26 cellular contexts compared by ENCODE assay signal in genomic region chr1:219489636-219490035, GRCh38.
"Had no signal": no experiment of that assay in that cellular context is flagged by ENCODE, and none has a peak within 500 bp of the region (broad histone marks: within the 10 kb centered on the region; RNA-seq: fewer than 3 reads in every experiment).

No MANE protein-coding gene starts in this region.

- H3K27ac Mint-ChIP-seq: activated naive CD8-positive, alpha-beta T cell treated with anti-CD3 and anti-CD28 coated beads for 36 hours; activated T-cell treated with anti-CD3 and anti-CD28 coated beads, Interleukin-2, amount 50 U/mL, for 72 hours; mesothelial cell of epicardium; naive thymus-derived CD4-positive, alpha-beta T cell; stimulated activated memory B cell treated with anti-CD40 and anti-IgM and Interleukin-4, amounts not matched to agents 10 μg/mL and 1 μg/mL and 100 μg/mL, for 72 hours; stimulated activated naive CD8-positive, alpha-beta T cell treated with anti-CD3 and anti-CD28 coated beads, Interleukin-15, amount 100 ng/mL, for 72 hours; type B pancreatic cell had no signal

- H3K36me3 Mint-ChIP-seq: activated naive CD8-positive, alpha-beta T cell treated with anti-CD3 and anti-CD28 coated beads for 36 hours; mesothelial cell of epicardium; naive thymus-derived CD4-positive, alpha-beta T cell; stimulated activated memory B cell treated with anti-CD40 and anti-IgM and Interleukin-4, amounts not matched to agents 10 μg/mL and 1 μg/mL and 100 μg/mL, for 72 hours; type B pancreatic cell had no signal

- H3K4me1 Mint-ChIP-seq: activated naive CD8-positive, alpha-beta T cell treated with anti-CD3 and anti-CD28 coated beads for 36 hours; central memory CD8-positive, alpha-beta T cell; mesothelial cell of epicardium; naive thymus-derived CD4-positive, alpha-beta T cell; stimulated activated memory B cell treated with anti-CD40 and anti-IgM and Interleukin-4, amounts not matched to agents 10 μg/mL and 1 μg/mL and 100 μg/mL, for 72 hours; stimulated activated naive CD8-positive, alpha-beta T cell treated with anti-CD3 and anti-CD28 coated beads, Interleukin-15, amount 100 ng/mL, for 72 hours had no signal

- H3K9me3 Mint-ChIP-seq: activated naive CD8-positive, alpha-beta T cell treated with anti-CD3 and anti-CD28 coated beads for 36 hours; mesothelial cell of epicardium; neural crest cell; stimulated activated memory B cell treated with anti-CD40 and anti-IgM and Interleukin-4, amounts not matched to agents 10 μg/mL and 1 μg/mL and 100 μg/mL, for 72 hours; stimulated activated naive CD8-positive, alpha-beta T cell treated with anti-CD3 and anti-CD28 coated beads, Interleukin-15, amount 100 ng/mL, for 72 hours; type B pancreatic cell had no signal

- H3K27me3 Mint-ChIP-seq: activated naive CD8-positive, alpha-beta T cell treated with anti-CD3 and anti-CD28 coated beads for 36 hours; central memory CD8-positive, alpha-beta T cell; stimulated activated memory B cell treated with anti-CD40 and anti-IgM and Interleukin-4, amounts not matched to agents 10 μg/mL and 1 μg/mL and 100 μg/mL, for 72 hours; stimulated activated naive CD8-positive, alpha-beta T cell treated with anti-CD3 and anti-CD28 coated beads, Interleukin-15, amount 100 ng/mL, for 72 hours; type B pancreatic cell had no signal

- H3K36me3 ChIP-seq: breast epithelium, esophagus muscularis mucosa, heart right ventricle, uterus had no signal

- H3K4me3 ChIP-seq: breast epithelium, esophagus muscularis mucosa, heart right ventricle, skin epidermis, uterus had no signal

- H3K27ac ChIP-seq: breast epithelium, esophagus muscularis mucosa, foreskin keratinocyte, uterus, VCaP had no signal

- H3K4me1 ChIP-seq: breast epithelium, esophagus muscularis mucosa, foreskin keratinocyte, heart right ventricle, uterus had no signal

- H3K27me3 ChIP-seq: breast epithelium, esophagus muscularis mucosa, foreskin keratinocyte, heart right ventricle, uterus had no signal

- H3K9me3 ChIP-seq: breast epithelium, esophagus muscularis mucosa, heart right ventricle, uterus had no signal

- H3K4me3 Mint-ChIP-seq: activated naive CD8-positive, alpha-beta T cell treated with anti-CD3 and anti-CD28 coated beads for 36 hours; activated T-cell treated with anti-CD3 and anti-CD28 coated beads, Interleukin-2, amount 50 U/mL, for 72 hours; central memory CD8-positive, alpha-beta T cell; mesothelial cell of epicardium; naive thymus-derived CD4-positive, alpha-beta T cell; neural crest cell; stimulated activated memory B cell treated with anti-CD40 and anti-IgM and Interleukin-4, amounts not matched to agents 10 μg/mL and 1 μg/mL and 100 μg/mL, for 72 hours; stimulated activated naive CD8-positive, alpha-beta T cell treated with anti-CD3 and anti-CD28 coated beads, Interleukin-15, amount 100 ng/mL, for 72 hours; type B pancreatic cell had no signal

- DNase-seq: activated CD4-positive, alpha-beta T cell treated with anti-CD3 and anti-CD28 coated beads for 4 hours; activated CD4-positive, alpha-beta T cell treated with anti-CD3 and anti-CD28 coated beads, Interleukin-2, amount 50 U/mL, for 4 hours; activated naive CD4-positive, alpha-beta T cell treated with Interleukin-2 at 50 U/mL for 16 hours; activated naive CD8-positive, alpha-beta T cell treated with anti-CD3 and anti-CD28 coated beads for 36 hours; activated T-cell treated with anti-CD3 and anti-CD28 coated beads for 4 hours; activated T-cell treated with anti-CD3 and anti-CD28 coated beads, Interleukin-2, amount 50 U/mL, for 72 hours; amniotic stem cell; dermis blood vessel endothelial cell; effector CD4-positive, alpha-beta T cell; foreskin keratinocyte; heart right ventricle; naive thymus-derived CD4-positive, alpha-beta T cell; stimulated activated CD4-positive, alpha-beta T cell treated with anti-CD3 and anti-CD28 coated beads, Interleukin-4, amount 100 ng/mL, for 24 hours; stimulated activated CD8-positive, alpha-beta memory T cell treated with anti-CD3 and anti-CD28 coated beads, Interleukin-4, amount 100 ng/mL, for 48 hours; stimulated activated naive CD8-positive, alpha-beta T cell treated with anti-CD3 and anti-CD28 coated beads, Interleukin-15, amount 100 ng/mL, for 72 hours; substantia nigra; uterus had no signal
